In genomic region chr4:91116861-91117260, GRCh38 we compare ENCODE assay signal across 11 cellular contexts.
DNase-seq lines count a peak whose midpoint lies in the region; ATAC-seq and TF ChIP-seq lines count a peak whose summit lies in the region.
"Had no signal": no experiment of that assay in that cellular context is flagged by ENCODE, and none has a peak within 500 bp of the region (broad histone marks: within the 10 kb centered on the region; RNA-seq: fewer than 3 reads in every experiment).

No MANE protein-coding gene starts in this region.

- peak; percentile 37 for DNase-seq in SK-MEL-5 (ENCODE audit: low read depth, low spot score)
- peak; percentile 30 for DNase-seq in iris pigment epithelial cell (ENCODE audit: low read depth)
- DNase-seq in MG63 = no peak
- DNase-seq in activated CD4-positive, alpha-beta T cell treated with anti-CD3 and anti-CD28 coated beads for 4 hours = no peak
- DNase-seq: activated naive CD4-positive, alpha-beta T cell treated with anti-CD3 and anti-CD28 coated beads for 36 hours; NCI-H1436 had no signal

- TF ChIP-seq CTCF in GM12872 (IDR thresholded peaks at IDR 0.05; ENCODE audit: insufficient read depth, low read depth, low read length) = peak; percentile 21; the same call in 1 of the 3 replicates

- no peaks in the 10 kb centered on the region for H3K36me3 ChIP-seq in MG63
- H3K36me3 ChIP-seq: neutrophil had no signal

- H3K9me3 ChIP-seq in MG63 = no peaks in the 10 kb centered on the region
- H3K9me3 ChIP-seq: neutrophil had no signal

- peak; percentile 60 for ATAC-seq in HG03159 (IDR thresholded peaks at IDR 0.05; ENCODE audit: unreplicated experiment)
- ATAC-seq in HG03571 (IDR thresholded peaks at IDR 0.05; ENCODE audit: unreplicated experiment) = no peak
- no peak for ATAC-seq in GM19035 (IDR thresholded peaks at IDR 0.05; ENCODE audit: unreplicated experiment)

- in situ Hi-C loops in SK-MEL-5 (cut with HindIII; ENCODE audit: low pct_unique_long_range_greater_than_20kb, low sequenced_read_pairs) = no loop called here

- no peak overlapping the region for H3K4me3 ChIP-seq in MG63

- no peaks in the 10 kb centered on the region for H3K27me3 ChIP-seq in MG63
- H3K27me3 ChIP-seq: neutrophil had no signal

Comparison
In these comparisons a context has a peak if more than half of its experiments do, and no peak if none do; other contexts are left out.
1. DNase-seq: peak in SK-MEL-5 (single experiment) and iris pigment epithelial cell (single experiment); none in MG63 (single experiment) and activated CD4-positive, alpha-beta T cell treated with anti-CD3 and anti-CD28 coated beads for 4 hours (0 of 2).